ENCODE assay signal across 16 cellular contexts in genomic region chr3:135618123-135618522, GRCh38.
"Had no signal": no experiment of that assay in that cellular context is flagged by ENCODE, and none has a peak within 500 bp of the region (broad histone marks: within the 10 kb centered on the region; RNA-seq: fewer than 3 reads in every experiment).

No MANE protein-coding gene starts in this region.

- H3K27me3 ChIP-seq: hepatocyte, neutrophil, suprapubic skin, tibial artery had no signal

- H3K4me3 ChIP-seq: coronary artery, hepatocyte, smooth muscle cell, suprapubic skin, tibial artery had no signal

- DNase-seq: effector CD4-positive, alpha-beta T cell; foreskin melanocyte; head of caudate nucleus; left colon; mesendoderm; naive B cell; stimulated activated CD4-positive, alpha-beta T cell treated with anti-CD3 and anti-CD28 coated beads, Interleukin-4, amount 100 ng/mL, for 1 hour; stimulated activated CD8-positive, alpha-beta memory T cell treated with anti-CD3 and anti-CD28 coated beads, Interleukin-4, amount 100 ng/mL, for 48 hours; stimulated activated naive CD8-positive, alpha-beta T cell treated with anti-CD3 and anti-CD28 coated beads, Interleukin-15, Interleukin-2, amounts not matched to agents 100 U/mL and 50 U/mL, for 24 hours; tibial artery had no signal

- H3K36me3 ChIP-seq: neutrophil, suprapubic skin, tibial artery had no signal

- ATAC-seq: left colon; stimulated activated effector memory CD8-positive, alpha-beta T cell treated with anti-CD3 and anti-CD28 coated beads, Interleukin-12 subunit alpha, Interleukin-12 subunit beta, amount 100 ng/mL, for 72 hours; stimulated activated naive CD8-positive, alpha-beta T cell treated with anti-CD3 and anti-CD28 coated beads, Interleukin-15, Interleukin-2, amounts not matched to agents 100 U/mL and 50 U/mL, for 24 hours had no signal

- H3K27ac ChIP-seq: coronary artery, hepatocyte, neutrophil, suprapubic skin, tibial artery had no signal

- H3K9me3 ChIP-seq: neutrophil, suprapubic skin, tibial artery had no signal

- H3K4me1 ChIP-seq: suprapubic skin, tibial artery had no signal
